In the genomic region with DNA sequence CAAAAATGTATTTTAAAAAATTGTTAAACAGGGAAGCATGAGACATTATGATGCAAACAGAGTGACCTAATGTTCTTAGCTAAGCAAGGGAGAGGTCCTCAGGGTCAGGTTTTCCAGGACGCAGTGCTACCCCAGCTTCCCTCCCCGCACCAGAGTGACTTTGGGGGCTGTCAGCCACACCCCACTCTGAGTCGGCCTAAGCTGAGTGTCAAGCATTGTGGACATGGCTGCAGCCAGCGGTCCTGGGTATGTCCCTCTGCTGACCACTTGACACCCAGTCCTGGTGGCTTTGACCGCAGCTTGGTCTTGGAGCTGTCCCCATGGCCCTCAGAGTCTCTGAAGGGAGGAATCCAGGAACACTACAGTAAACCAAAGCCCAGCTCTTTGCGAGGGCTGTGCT, we compare ENCODE assay signal across 1 cellular context.
TF ChIP-seq lines count a peak whose summit lies in the region.

No MANE protein-coding gene starts in this region.

TF ChIP-seq in H1, 55 proteins besides CTCF, POLR2A, EP300 and RAD21:
- TF ChIP-seq SP2 (IDR thresholded peaks at IDR 0.05; ENCODE audit: low read length) = no peak
- no peak for TF ChIP-seq RNF2 (IDR thresholded peaks at IDR 0.05; ENCODE audit: borderline replicate concordance, low read depth, low read length, missing control alignments, poor library complexity, severe bottlenecking)
- no peak for TF ChIP-seq SIRT6 (IDR thresholded peaks at IDR 0.05; ENCODE audit: low read length)
- TF ChIP-seq CHD1 (IDR thresholded peaks at IDR 0.05; ENCODE audit: low read depth, low read length) = no peak
- TF ChIP-seq JUND (IDR thresholded peaks at IDR 0.05; ENCODE audit: low read length) = no peak
- TF ChIP-seq YY1 (IDR thresholded peaks at IDR 0.05; ENCODE audit: low read depth, low read length) = no peak
- no peak for TF ChIP-seq SUZ12 (IDR thresholded peaks at IDR 0.05; ENCODE audit: low read length)
- TF ChIP-seq BACH1 (IDR thresholded peaks at IDR 0.05; ENCODE audit: low read length) = no peak
- no peak for TF ChIP-seq POU5F1 (IDR thresholded peaks at IDR 0.05; ENCODE audit: low read depth, low read length)
- TF ChIP-seq GTF2F1 (IDR thresholded peaks at IDR 0.05; ENCODE audit: borderline replicate concordance, low read depth, low read length) = no peak
- TF ChIP-seq CHD2 (IDR thresholded peaks at IDR 0.05; ENCODE audit: low read length) = no peak
- no peak for TF ChIP-seq SIX5 (IDR thresholded peaks at IDR 0.05; ENCODE audit: low read depth, low read length)
- TF ChIP-seq EGR1 (IDR thresholded peaks at IDR 0.05; ENCODE audit: borderline replicate concordance, low read depth, low read length) = no peak
- TF ChIP-seq RXRA (IDR thresholded peaks at IDR 0.05; ENCODE audit: insufficient read depth, low read depth, low read length) = no peak
